Comparison of ENCODE assay signal across 18 cellular contexts in the genomic region with DNA sequence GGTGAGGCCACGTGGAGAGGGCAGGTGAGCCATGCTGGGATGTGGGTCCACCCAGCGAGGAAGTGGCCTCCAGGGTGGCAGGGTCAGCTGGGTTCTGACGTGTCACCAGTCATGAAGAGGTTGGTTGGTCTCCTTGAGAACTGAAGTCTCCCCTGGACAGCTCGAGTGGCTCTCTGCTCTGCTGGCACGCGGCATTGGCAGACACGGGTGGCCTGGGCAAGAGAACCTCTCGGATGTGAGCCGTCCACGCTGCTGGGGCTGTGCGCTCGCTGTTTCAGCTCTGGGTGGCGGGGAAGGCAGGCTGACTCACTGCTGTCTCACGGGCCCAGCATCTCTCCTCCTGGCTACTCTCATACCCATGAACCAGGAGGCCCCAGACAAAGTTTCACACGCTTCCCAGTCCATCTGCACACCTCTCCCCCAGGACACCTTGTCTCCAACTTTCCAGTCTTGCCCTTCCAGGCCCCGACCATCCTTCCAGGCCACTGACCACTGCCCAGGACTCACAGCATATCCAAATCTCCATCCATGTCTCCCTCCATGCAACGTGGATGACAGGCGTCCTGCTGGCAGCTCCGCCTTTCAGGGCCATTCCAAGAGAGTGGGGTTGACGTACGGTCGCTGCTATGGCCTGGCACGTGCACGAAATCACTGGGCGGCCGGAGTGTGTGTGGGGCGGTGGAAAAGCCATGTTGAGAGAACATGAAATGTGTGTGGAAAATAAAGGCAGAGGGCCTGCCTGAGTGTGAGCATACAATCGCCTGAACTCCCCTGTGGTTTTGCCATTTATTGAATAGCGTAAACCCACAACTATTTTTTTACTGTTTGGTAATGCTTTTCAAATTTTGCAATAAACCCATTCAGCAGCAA.
DNase-seq lines count a peak whose midpoint lies in the region; ATAC-seq and TF ChIP-seq lines count a peak whose summit lies in the region.
"Had no signal": no experiment of that assay in that cellular context is flagged by ENCODE, and none has a peak within 500 bp of the region (broad histone marks: within the 10 kb centered on the region; RNA-seq: fewer than 3 reads in every experiment).

No MANE protein-coding gene starts in this region.

- H3K4me1 Mint-ChIP-seq in activated naive CD8-positive, alpha-beta T cell treated with anti-CD3 and anti-CD28 coated beads, Interleukin-2, amount 10 ng/mL, durations not matched to agents 7 days and 5 days = no peaks in the 10 kb centered on the region
- H3K4me1 Mint-ChIP-seq in activated naive CD8-positive, alpha-beta T cell treated with anti-CD3 and anti-CD28 coated beads for 36 hours = no peaks in the 10 kb centered on the region

- TF ChIP-seq CTCF in foreskin fibroblast (IDR thresholded peaks at IDR 0.05; ENCODE audit: low read depth, low read length) (no peak), transverse colon (IDR thresholded peaks at IDR 0.05) (no peak)

- no peaks in the 10 kb centered on the region for H3K36me3 ChIP-seq in transverse colon
- H3K36me3 ChIP-seq: neutrophil, thyroid gland had no signal

- H3K27me3 Mint-ChIP-seq in activated naive CD8-positive, alpha-beta T cell treated with anti-CD3 and anti-CD28 coated beads, Interleukin-2, amount 10 ng/mL, durations not matched to agents 7 days and 5 days = peaks cover 11% of the 10 kb centered on the region
- H3K27me3 Mint-ChIP-seq in activated naive CD8-positive, alpha-beta T cell treated with anti-CD3 and anti-CD28 coated beads for 36 hours = peaks cover 12% of the 10 kb centered on the region

- ATAC-seq in activated naive CD8-positive, alpha-beta T cell treated with anti-CD3 and anti-CD28 coated beads, Interleukin-2, amount 10 ng/mL, durations not matched to agents 7 days and 5 days (ENCODE audit: low read depth) = no peak
- ATAC-seq in SK-N-SH treated with all-trans-retinoic acid at 6 μM for 48 hours = peak; percentile 73
- ATAC-seq: GM23338 had no signal

- no peaks in the 10 kb centered on the region for H3K9me3 Mint-ChIP-seq in activated naive CD8-positive, alpha-beta T cell treated with anti-CD3 and anti-CD28 coated beads, Interleukin-2, amount 10 ng/mL, durations not matched to agents 7 days and 5 days
- no peaks in the 10 kb centered on the region for H3K9me3 Mint-ChIP-seq in activated naive CD8-positive, alpha-beta T cell treated with anti-CD3 and anti-CD28 coated beads for 36 hours

- H3K27ac Mint-ChIP-seq in activated naive CD8-positive, alpha-beta T cell treated with anti-CD3 and anti-CD28 coated beads, Interleukin-2, amount 10 ng/mL, durations not matched to agents 7 days and 5 days = no peak overlapping the region
- H3K27ac Mint-ChIP-seq in activated naive CD8-positive, alpha-beta T cell treated with anti-CD3 and anti-CD28 coated beads for 36 hours = no peak overlapping the region
- H3K27ac Mint-ChIP-seq: GM23338 had no signal

- 85 to 100% methylated on average over 2 to 29 of the region's 29 CpGs for WGBS in transverse colon (ENCODE audit: low coverage in 1 of 2), 2 donors

- H3K27ac ChIP-seq in transverse colon = no peak overlapping the region
- H3K27ac ChIP-seq: epithelial cell of prostate, neutrophil, RWPE1, thyroid gland had no signal

- intact Hi-C loops in transverse colon (cut with DNase I; ENCODE audit: low total_unique reads) = no loop called here

- no peaks in the 10 kb centered on the region for H3K36me3 Mint-ChIP-seq in activated naive CD8-positive, alpha-beta T cell treated with anti-CD3 and anti-CD28 coated beads, Interleukin-2, amount 10 ng/mL, durations not matched to agents 7 days and 5 days
- H3K36me3 Mint-ChIP-seq in activated naive CD8-positive, alpha-beta T cell treated with anti-CD3 and anti-CD28 coated beads for 36 hours = no peaks in the 10 kb centered on the region

- no peak for TF ChIP-seq POLR2A in transverse colon (IDR thresholded peaks at IDR 0.05)

- DNase-seq in activated naive CD8-positive, alpha-beta T cell treated with anti-CD3 and anti-CD28 coated beads, Interleukin-2, amount 10 ng/mL, durations not matched to agents 7 days and 5 days = peak; percentile 10
- DNase-seq in activated naive CD8-positive, alpha-beta T cell treated with anti-CD3 and anti-CD28 coated beads for 36 hours = no peak
- DNase-seq in foreskin fibroblast = peak; percentile 69 to 77
- peak; percentile 5 for DNase-seq in transverse colon
- no peak for DNase-seq in UCSD-AML1 (lab: John Stamatoyannopoulos, UW; ENCODE audit: unreplicated experiment)
- no peak for DNase-seq in NCI-H146 treated with DMSO at 0.1 percent for 48 hours (lab: John Stamatoyannopoulos, UW; ENCODE audit: unreplicated experiment)
- no peak for DNase-seq in NCI-H1930 (lab: John Stamatoyannopoulos, UW)
- DNase-seq: 8988T; activated naive CD4-positive, alpha-beta T cell; NCI-H1436 treated with DMSO at 0.1 percent for 48 hours; NCI-H69; thyroid gland had no signal

- peaks cover 0 to 4% (median 0%) of the 10 kb centered on the region in 4 donors for H3K4me1 ChIP-seq in transverse colon
- H3K4me1 ChIP-seq: thyroid gland had no signal

- no peaks in the 10 kb centered on the region for H3K9me3 ChIP-seq in transverse colon
- H3K9me3 ChIP-seq: neutrophil, thyroid gland had no signal

- TF ChIP-seq EP300 in transverse colon (IDR thresholded peaks at IDR 0.05; ENCODE audit: low read depth) = no peak

- in situ Hi-C loops in transverse colon (cut with MboI; ENCODE audit: low pct_ligation_motif_present in 1 of 4, low pct_unique_long_range_greater_than_20kb in 1 of 4, low sequenced_read_pairs in 3 of 4) = no loop called here

- no peak overlapping the region for H3K4me3 Mint-ChIP-seq in activated naive CD8-positive, alpha-beta T cell treated with anti-CD3 and anti-CD28 coated beads, Interleukin-2, amount 10 ng/mL, durations not matched to agents 7 days and 5 days
- no peak overlapping the region for H3K4me3 Mint-ChIP-seq in activated naive CD8-positive, alpha-beta T cell treated with anti-CD3 and anti-CD28 coated beads for 36 hours
- H3K4me3 Mint-ChIP-seq: GM23338 had no signal

- POLR2A ChIA-PET in activated naive CD8-positive, alpha-beta T cell treated with anti-CD3 and anti-CD28 coated beads, Interleukin-2, amount 10 ng/mL, durations not matched to agents 7 days and 5 days (lab: Charles Lee) = no interaction called here

- peaks cover 12% of the 10 kb centered on the region for H3K27me3 ChIP-seq in transverse colon
- H3K27me3 ChIP-seq: thyroid gland had no signal

- H3K4me3 ChIP-seq in foreskin fibroblast (ENCODE audit: low read depth in 1 of 2, low read length in 2 of 2) (peak overlapping the region in 1 of 2 donors; percentile 4), transverse colon (no peak overlapping the region)
- H3K4me3 ChIP-seq: GM23338, lung, thyroid gland had no signal

TF ChIP-seq in SK-N-SH treated with all-trans-retinoic acid at 6 μM for 48 hours, 23 proteins besides CTCF, POLR2A, EP300 and RAD21 (continues in another document):
- TF ChIP-seq, protein P1, sequence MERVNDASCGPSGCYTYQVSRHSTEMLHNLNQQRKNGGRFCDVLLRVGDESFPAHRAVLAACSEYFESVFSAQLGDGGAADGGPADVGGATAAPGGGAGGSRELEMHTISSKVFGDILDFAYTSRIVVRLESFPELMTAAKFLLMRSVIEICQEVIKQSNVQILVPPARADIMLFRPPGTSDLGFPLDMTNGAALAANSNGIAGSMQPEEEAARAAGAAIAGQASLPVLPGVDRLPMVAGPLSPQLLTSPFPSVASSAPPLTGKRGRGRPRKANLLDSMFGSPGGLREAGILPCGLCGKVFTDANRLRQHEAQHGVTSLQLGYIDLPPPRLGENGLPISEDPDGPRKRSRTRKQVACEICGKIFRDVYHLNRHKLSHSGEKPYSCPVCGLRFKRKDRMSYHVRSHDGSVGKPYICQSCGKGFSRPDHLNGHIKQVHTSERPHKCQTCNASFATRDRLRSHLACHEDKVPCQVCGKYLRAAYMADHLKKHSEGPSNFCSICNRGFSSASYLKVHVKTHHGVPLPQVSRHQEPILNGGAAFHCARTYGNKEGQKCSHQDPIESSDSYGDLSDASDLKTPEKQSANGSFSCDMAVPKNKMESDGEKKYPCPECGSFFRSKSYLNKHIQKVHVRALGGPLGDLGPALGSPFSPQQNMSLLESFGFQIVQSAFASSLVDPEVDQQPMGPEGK (CRISPR knock-in tag; IDR thresholded peaks at IDR 0.05; ENCODE audit: borderline replicate concordance) = no peak
- no peak for TF ChIP-seq ZFP30 (CRISPR knock-in tag; IDR thresholded peaks at IDR 0.05)
- no peak for TF ChIP-seq ZFP3 (CRISPR knock-in tag; IDR thresholded peaks at IDR 0.05)
- TF ChIP-seq PPARA (CRISPR knock-in tag; IDR thresholded peaks at IDR 0.05; ENCODE audit: borderline replicate concordance) = no peak
- no peak for TF ChIP-seq ZNF70 (CRISPR knock-in tag; IDR thresholded peaks at IDR 0.05)
- no peak for TF ChIP-seq CSDC2 (CRISPR knock-in tag; IDR thresholded peaks at IDR 0.05)
- TF ChIP-seq SNAI2 (CRISPR knock-in tag; IDR thresholded peaks at IDR 0.05) = no peak
- TF ChIP-seq ZNF8 (CRISPR knock-in tag; IDR thresholded peaks at IDR 0.05) = no peak
- no peak for TF ChIP-seq ESRRG (CRISPR knock-in tag; IDR thresholded peaks at IDR 0.05)
- no peak for TF ChIP-seq BACH2 (CRISPR knock-in tag; IDR thresholded peaks at IDR 0.05; ENCODE audit: borderline replicate concordance)
- TF ChIP-seq, protein P2, sequence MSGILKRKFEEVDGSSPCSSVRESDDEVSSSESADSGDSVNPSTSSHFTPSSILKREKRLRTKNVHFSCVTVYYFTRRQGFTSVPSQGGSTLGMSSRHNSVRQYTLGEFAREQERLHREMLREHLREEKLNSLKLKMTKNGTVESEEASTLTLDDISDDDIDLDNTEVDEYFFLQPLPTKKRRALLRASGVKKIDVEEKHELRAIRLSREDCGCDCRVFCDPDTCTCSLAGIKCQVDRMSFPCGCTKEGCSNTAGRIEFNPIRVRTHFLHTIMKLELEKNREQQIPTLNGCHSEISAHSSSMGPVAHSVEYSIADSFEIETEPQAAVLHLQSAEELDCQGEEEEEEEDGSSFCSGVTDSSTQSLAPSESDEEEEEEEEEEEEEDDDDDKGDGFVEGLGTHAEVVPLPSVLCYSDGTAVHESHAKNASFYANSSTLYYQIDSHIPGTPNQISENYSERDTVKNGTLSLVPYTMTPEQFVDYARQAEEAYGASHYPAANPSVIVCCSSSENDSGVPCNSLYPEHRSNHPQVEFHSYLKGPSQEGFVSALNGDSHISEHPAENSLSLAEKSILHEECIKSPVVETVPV (CRISPR knock-in tag; IDR thresholded peaks at IDR 0.05) = no peak
- TF ChIP-seq TOX (CRISPR knock-in tag; IDR thresholded peaks at IDR 0.05; ENCODE audit: borderline replicate concordance) = no peak
- TF ChIP-seq TCF4 (CRISPR knock-in tag; IDR thresholded peaks at IDR 0.05; ENCODE audit: borderline replicate concordance) = no peak
- no peak for TF ChIP-seq RARB (CRISPR knock-in tag; IDR thresholded peaks at IDR 0.05)
- no peak for TF ChIP-seq GLIS3 (CRISPR knock-in tag; IDR thresholded peaks at IDR 0.05)
- TF ChIP-seq ZNF565 (CRISPR knock-in tag; conservative IDR thresholded peaks at IDR 0.05; ENCODE audit: low read depth) = no peak

Comparison
In these comparisons a context has a peak if more than half of its experiments do, and no peak if none do; other contexts are left out.
1. DNase-seq: peak in activated naive CD8-positive, alpha-beta T cell treated with anti-CD3 and anti-CD28 coated beads, Interleukin-2, amount 10 ng/mL, durations not matched to agents 7 days and 5 days (single experiment), foreskin fibroblast (2 of 2) and transverse colon (single experiment); none in activated naive CD8-positive, alpha-beta T cell treated with anti-CD3 and anti-CD28 coated beads for 36 hours (single experiment), UCSD-AML1 (single experiment), NCI-H146 treated with DMSO at 0.1 percent for 48 hours (single experiment) and NCI-H1930 (0 of 2).